1 cellular context compared by ENCODE assay signal in genomic region chr20:14979472-14979986, GRCh38.
TF ChIP-seq lines count a peak whose summit lies in the region.

No MANE protein-coding gene starts in this region.

TF ChIP-seq in HepG2, 621 proteins besides CTCF, POLR2A, EP300 and RAD21 (continued from another document and continues in another):
- TF ChIP-seq, protein P1, sequence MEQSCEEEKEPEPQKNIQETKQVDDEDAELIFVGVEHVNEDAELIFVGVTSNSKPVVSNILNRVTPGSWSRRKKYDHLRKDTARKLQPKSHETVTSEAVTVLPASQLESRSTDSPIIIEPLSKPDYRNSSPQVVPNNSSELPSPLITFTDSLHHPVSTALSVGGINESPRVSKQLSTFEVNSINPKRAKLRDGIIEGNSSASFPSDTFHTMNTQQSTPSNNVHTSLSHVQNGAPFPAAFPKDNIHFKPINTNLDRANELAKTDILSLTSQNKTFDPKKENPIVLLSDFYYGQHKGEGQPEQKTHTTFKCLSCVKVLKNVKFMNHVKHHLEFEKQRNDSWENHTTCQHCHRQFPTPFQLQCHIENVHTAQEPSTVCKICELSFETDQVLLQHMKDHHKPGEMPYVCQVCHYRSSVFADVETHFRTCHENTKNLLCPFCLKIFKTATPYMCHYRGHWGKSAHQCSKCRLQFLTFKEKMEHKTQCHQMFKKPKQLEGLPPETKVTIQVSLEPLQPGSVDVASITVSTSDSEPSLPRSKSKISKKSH (CRISPR knock-in tag; IDR thresholded peaks at IDR 0.05; ENCODE audit: borderline replicate concordance) = no peak
- TF ChIP-seq TBL1XR1 (IDR thresholded peaks at IDR 0.05; ENCODE audit: borderline replicate concordance, low read length, partially characterized antibody) = peak; percentile 67
- TF ChIP-seq AHR (CRISPR knock-in tag; IDR thresholded peaks at IDR 0.05) = no peak
- TF ChIP-seq MLLT10 (CRISPR knock-in tag; IDR thresholded peaks at IDR 0.05) = no peak
- TF ChIP-seq ZNF792 (CRISPR knock-in tag; IDR thresholded peaks at IDR 0.05) = peak; percentile 44; the same call in 1 of the 2 replicates
- TF ChIP-seq RFX5 (IDR thresholded peaks at IDR 0.05; ENCODE audit: low read depth, low read length) = no peak; the same call in 1 of the 2 replicates
- TF ChIP-seq NKX3-1 (CRISPR knock-in tag; IDR thresholded peaks at IDR 0.05) = peak; percentile 87; the same call in 1 of the 2 replicates
- no peak for TF ChIP-seq MAF1 (CRISPR knock-in tag; IDR thresholded peaks at IDR 0.05; ENCODE audit: borderline replicate concordance)
- no peak for TF ChIP-seq PLSCR1 (CRISPR knock-in tag; IDR thresholded peaks at IDR 0.05; ENCODE audit: borderline replicate concordance)
- no peak for TF ChIP-seq ZNF317 (CRISPR knock-in tag; IDR thresholded peaks at IDR 0.05)
- no peak for TF ChIP-seq HNRNPUL1 (IDR thresholded peaks at IDR 0.05; ENCODE audit: low read depth, low read length)
- peak; percentile 91; the same call in 1 of the 2 replicates for TF ChIP-seq AHDC1 (CRISPR knock-in tag; IDR thresholded peaks at IDR 0.05; ENCODE audit: borderline replicate concordance)
- TF ChIP-seq ZSCAN20 (CRISPR knock-in tag; IDR thresholded peaks at IDR 0.05; ENCODE audit: borderline replicate concordance) = no peak
- peak; percentile 91 for TF ChIP-seq MEF2D (CRISPR knock-in tag; IDR thresholded peaks at IDR 0.05)
- no peak for TF ChIP-seq HES4 (CRISPR knock-in tag; IDR thresholded peaks at IDR 0.05; ENCODE audit: borderline replicate concordance)
- no peak for TF ChIP-seq MAFG (CRISPR knock-in tag; IDR thresholded peaks at IDR 0.05)
- no peak for TF ChIP-seq ZNF746 (CRISPR knock-in tag; IDR thresholded peaks at IDR 0.05)
- TF ChIP-seq ZNF34 (CRISPR knock-in tag; IDR thresholded peaks at IDR 0.05; ENCODE audit: borderline replicate concordance) = peak; percentile 96; the same call in 1 of the 2 replicates
- peak; percentile 68 for TF ChIP-seq HNF4G (IDR thresholded peaks at IDR 0.05; ENCODE audit: borderline replicate concordance, low read depth, low read length)
- no peak; the same call in 1 of the 2 replicates for TF ChIP-seq HNF4G (CRISPR knock-in tag; IDR thresholded peaks at IDR 0.05; ENCODE audit: borderline replicate concordance, low read depth)
- TF ChIP-seq SOX5 (CRISPR knock-in tag; IDR thresholded peaks at IDR 0.05; ENCODE audit: borderline replicate concordance) = peak; percentile 97
- TF ChIP-seq SAP130 (CRISPR knock-in tag; IDR thresholded peaks at IDR 0.05; ENCODE audit: low read depth) = peak; percentile 64
- no peak for TF ChIP-seq GLI4 (CRISPR knock-in tag; IDR thresholded peaks at IDR 0.05; ENCODE audit: borderline replicate concordance)
- no peak for TF ChIP-seq SIN3B (IDR thresholded peaks at IDR 0.05; ENCODE audit: low read length)
- TF ChIP-seq ISX (CRISPR knock-in tag; conservative IDR thresholded peaks at IDR 0.05) = no peak
- no peak for TF ChIP-seq MNT (IDR thresholded peaks at IDR 0.05)
- TF ChIP-seq, protein P2, sequence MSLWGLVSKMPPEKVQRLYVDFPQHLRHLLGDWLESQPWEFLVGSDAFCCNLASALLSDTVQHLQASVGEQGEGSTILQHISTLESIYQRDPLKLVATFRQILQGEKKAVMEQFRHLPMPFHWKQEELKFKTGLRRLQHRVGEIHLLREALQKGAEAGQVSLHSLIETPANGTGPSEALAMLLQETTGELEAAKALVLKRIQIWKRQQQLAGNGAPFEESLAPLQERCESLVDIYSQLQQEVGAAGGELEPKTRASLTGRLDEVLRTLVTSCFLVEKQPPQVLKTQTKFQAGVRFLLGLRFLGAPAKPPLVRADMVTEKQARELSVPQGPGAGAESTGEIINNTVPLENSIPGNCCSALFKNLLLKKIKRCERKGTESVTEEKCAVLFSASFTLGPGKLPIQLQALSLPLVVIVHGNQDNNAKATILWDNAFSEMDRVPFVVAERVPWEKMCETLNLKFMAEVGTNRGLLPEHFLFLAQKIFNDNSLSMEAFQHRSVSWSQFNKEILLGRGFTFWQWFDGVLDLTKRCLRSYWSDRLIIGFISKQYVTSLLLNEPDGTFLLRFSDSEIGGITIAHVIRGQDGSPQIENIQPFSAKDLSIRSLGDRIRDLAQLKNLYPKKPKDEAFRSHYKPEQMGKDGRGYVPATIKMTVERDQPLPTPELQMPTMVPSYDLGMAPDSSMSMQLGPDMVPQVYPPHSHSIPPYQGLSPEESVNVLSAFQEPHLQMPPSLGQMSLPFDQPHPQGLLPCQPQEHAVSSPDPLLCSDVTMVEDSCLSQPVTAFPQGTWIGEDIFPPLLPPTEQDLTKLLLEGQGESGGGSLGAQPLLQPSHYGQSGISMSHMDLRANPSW (CRISPR knock-in tag; IDR thresholded peaks at IDR 0.05; ENCODE audit: borderline replicate concordance) = no peak
- no peak for TF ChIP-seq ZNF282 (IDR thresholded peaks at IDR 0.05; ENCODE audit: partially characterized antibody)
- TF ChIP-seq ZC3H13 (CRISPR knock-in tag; IDR thresholded peaks at IDR 0.05) = no peak
- no peak for TF ChIP-seq TMF1 (CRISPR knock-in tag; IDR thresholded peaks at IDR 0.05; ENCODE audit: low read depth)
- no peak for TF ChIP-seq ZNF850 (CRISPR knock-in tag; conservative IDR thresholded peaks at IDR 0.05)
- peak; percentile 73; the same call in 1 of the 2 replicates for TF ChIP-seq SIX4 (CRISPR knock-in tag; IDR thresholded peaks at IDR 0.05)
- TF ChIP-seq JUNB (CRISPR knock-in tag; IDR thresholded peaks at IDR 0.05; ENCODE audit: borderline replicate concordance) = peak; percentile 79; the same call in 1 of the 2 replicates
- TF ChIP-seq, protein P3, sequence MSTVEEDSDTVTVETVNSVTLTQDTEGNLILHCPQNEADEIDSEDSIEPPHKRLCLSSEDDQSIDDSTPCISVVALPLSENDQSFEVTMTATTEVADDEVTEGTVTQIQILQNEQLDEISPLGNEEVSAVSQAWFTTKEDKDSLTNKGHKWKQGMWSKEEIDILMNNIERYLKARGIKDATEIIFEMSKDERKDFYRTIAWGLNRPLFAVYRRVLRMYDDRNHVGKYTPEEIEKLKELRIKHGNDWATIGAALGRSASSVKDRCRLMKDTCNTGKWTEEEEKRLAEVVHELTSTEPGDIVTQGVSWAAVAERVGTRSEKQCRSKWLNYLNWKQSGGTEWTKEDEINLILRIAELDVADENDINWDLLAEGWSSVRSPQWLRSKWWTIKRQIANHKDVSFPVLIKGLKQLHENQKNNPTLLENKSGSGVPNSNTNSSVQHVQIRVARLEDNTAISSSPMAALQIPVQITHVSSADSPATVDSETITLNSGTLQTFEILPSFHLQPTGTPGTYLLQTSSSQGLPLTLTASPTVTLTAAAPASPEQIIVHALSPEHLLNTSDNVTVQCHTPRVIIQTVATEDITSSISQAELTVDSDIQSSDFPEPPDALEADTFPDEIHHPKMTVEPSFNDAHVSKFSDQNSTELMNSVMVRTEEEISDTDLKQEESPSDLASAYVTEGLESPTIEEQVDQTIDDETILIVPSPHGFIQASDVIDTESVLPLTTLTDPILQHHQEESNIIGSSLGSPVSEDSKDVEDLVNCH (CRISPR knock-in tag; IDR thresholded peaks at IDR 0.05) = no peak
- TF ChIP-seq FOXK1 (CRISPR knock-in tag; IDR thresholded peaks at IDR 0.05; ENCODE audit: borderline replicate concordance, low read depth) = peak; percentile 78; the same call in 1 of the 2 replicates
- no peak for TF ChIP-seq PRDM10 (CRISPR knock-in tag; IDR thresholded peaks at IDR 0.05; ENCODE audit: low read depth)
- TF ChIP-seq FOXP1 (IDR thresholded peaks at IDR 0.05) = 0 out of 2 replicates have a peak, but pooled peaks have one; percentile 34
- TF ChIP-seq FOXP1 (CRISPR knock-in tag; IDR thresholded peaks at IDR 0.05) = peak; percentile 85
- TF ChIP-seq NFYB (CRISPR knock-in tag; IDR thresholded peaks at IDR 0.05) = no peak
- TF ChIP-seq SAFB2 (CRISPR knock-in tag; IDR thresholded peaks at IDR 0.05; ENCODE audit: borderline replicate concordance, low read depth) = no peak
- no peak for TF ChIP-seq ZNF720 (CRISPR knock-in tag; IDR thresholded peaks at IDR 0.05)
- TF ChIP-seq KDM6A (CRISPR knock-in tag; IDR thresholded peaks at IDR 0.05; ENCODE audit: low read depth) = peak; percentile 79
- TF ChIP-seq FOSL1 (CRISPR knock-in tag; IDR thresholded peaks at IDR 0.05; ENCODE audit: borderline replicate concordance) = peak; percentile 98
- TF ChIP-seq NCOR1 (IDR thresholded peaks at IDR 0.05; ENCODE audit: borderline replicate concordance, low read length) = peak; percentile 96; the same call in 1 of the 2 replicates
- TF ChIP-seq KLF6 (CRISPR knock-in tag; IDR thresholded peaks at IDR 0.05) = peak; percentile 44
- peak; percentile 64; the same call in 1 of the 2 replicates for TF ChIP-seq ARNTL (CRISPR knock-in tag; IDR thresholded peaks at IDR 0.05)
- 0 out of 2 replicates have a peak, but pooled peaks have one; percentile 70 for TF ChIP-seq MIER3 (CRISPR knock-in tag; IDR thresholded peaks at IDR 0.05; ENCODE audit: borderline replicate concordance)
- TF ChIP-seq TSC22D2 (CRISPR knock-in tag; IDR thresholded peaks at IDR 0.05; ENCODE audit: borderline replicate concordance) = no peak
